In genomic region chr2:24214880-24215279, GRCh38 we compare ENCODE assay signal across 13 cellular contexts. TPM values are rescaled to one million over a fixed set of nuclear protein-coding genes. Genes with fewer than 3 reads are reported as not detected.
DNase-seq lines count a peak whose midpoint lies in the region; ATAC-seq and TF ChIP-seq lines count a peak whose summit lies in the region.
"Had no signal": no experiment of that assay in that cellular context is flagged by ENCODE, and none has a peak within 500 bp of the region (broad histone marks: within the 10 kb centered on the region; RNA-seq: fewer than 3 reads in every experiment).

No MANE protein-coding gene starts in this region.

- DNase-seq in GM12864 (ENCODE audit: low read depth): peak; percentile 75
- DNase-seq in GM19240 (ENCODE audit: insufficient read length, low spot score): peak; percentile 74
- DNase-seq in stimulated activated CD4-positive, alpha-beta T cell treated with anti-CD3 and anti-CD28 coated beads, Interleukin-12 subunit alpha, Interleukin-12 subunit beta, amount 100 ng/mL, for 4 hours: no peak
- DNase-seq in upper lobe of right lung: no peak
- DNase-seq in putamen (ENCODE audit: low spot score): no peak
- DNase-seq in HPDE6-E6E7 (ENCODE audit: extremely low spot score): no peak
- DNase-seq: NCI-H1092, PC-9, trophoblast cell, WERI-Rb-1 had no signal

- TF ChIP-seq CTCF in GM12864 (IDR thresholded peaks at IDR 0.05; ENCODE audit: low read depth, low read length, missing control alignments) (no peak), upper lobe of right lung (IDR thresholded peaks at IDR 0.05) (no peak)

- no peak overlapping the region for H3K27ac ChIP-seq in upper lobe of right lung
- H3K27ac ChIP-seq: PC-9, WERI-Rb-1 had no signal

- no peaks in the 10 kb centered on the region for H3K27me3 ChIP-seq in upper lobe of right lung

- ATAC-seq in HG02763 (IDR thresholded peaks at IDR 0.05; ENCODE audit: unreplicated experiment) (peak; percentile 81), HG03558 (IDR thresholded peaks at IDR 0.05; ENCODE audit: extremely low read depth, unreplicated experiment) (peak; percentile 93), upper lobe of right lung (no peak)

- intact Hi-C loops in upper lobe of right lung (cut with DNase I): no loop called here

- no peaks in the 10 kb centered on the region for H3K4me1 ChIP-seq in upper lobe of right lung
- H3K4me1 ChIP-seq: HAP-1 had no signal

- no peaks in the 10 kb centered on the region for H3K9me3 ChIP-seq in upper lobe of right lung
- H3K9me3 ChIP-seq: HAP-1 had no signal

- H3K4me3 ChIP-seq in GM12864 (ENCODE audit: low read depth, low read length) (no peak overlapping the region), upper lobe of right lung (no peak overlapping the region)
- H3K4me3 ChIP-seq: HAP-1, PC-9 had no signal

- peaks cover 95% of the 10 kb centered on the region for H3K36me3 ChIP-seq in upper lobe of right lung
- H3K36me3 ChIP-seq: HAP-1 had no signal

RNA-seq across cellular contexts. Expression of gene FAM228A, which starts 40.0 kb away (rescaled TPM):
- total RNA-seq in upper lobe of right lung: 0.64 TPM
- total RNA-seq: PC-9 had no signal

Comparison
In these comparisons a context has a peak if more than half of its experiments do, and no peak if none do; other contexts are left out.
1. DNase-seq: peak in GM12864 (single experiment) and GM19240 (single experiment); none in stimulated activated CD4-positive, alpha-beta T cell treated with anti-CD3 and anti-CD28 coated beads, Interleukin-12 subunit alpha, Interleukin-12 subunit beta, amount 100 ng/mL, for 4 hours (single experiment), upper lobe of right lung (single experiment), putamen (single experiment) and HPDE6-E6E7 (single experiment).